ENCODE assay signal across 9 cellular contexts in the genomic region with DNA sequence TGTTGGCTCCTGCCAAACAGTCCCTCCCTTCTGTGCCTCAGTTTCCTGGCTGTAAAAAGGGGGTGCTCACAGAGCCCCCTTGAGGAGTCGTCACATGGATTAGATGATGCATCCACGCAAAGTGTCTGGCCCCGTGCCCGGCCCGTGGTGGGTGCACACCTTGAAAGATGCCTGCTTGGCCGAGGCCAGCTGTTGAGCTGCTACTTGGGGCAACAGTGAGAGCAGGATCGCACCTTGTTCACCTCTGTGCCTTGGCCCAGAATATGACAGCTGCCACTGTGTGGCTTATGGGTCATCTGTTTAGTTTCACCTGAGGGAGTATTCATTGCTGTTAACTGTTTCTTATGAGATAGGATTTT. TPM values are rescaled to one million over a fixed set of nuclear protein-coding genes. Genes with fewer than 3 reads are reported as not detected.
DNase-seq lines count a peak whose midpoint lies in the region; ATAC-seq and TF ChIP-seq lines count a peak whose summit lies in the region.
"Had no signal": no experiment of that assay in that cellular context is flagged by ENCODE, and none has a peak within 500 bp of the region (broad histone marks: within the 10 kb centered on the region; RNA-seq: fewer than 3 reads in every experiment).

No MANE protein-coding gene starts in this region.

- H3K9ac ChIP-seq in neural progenitor cell, result no peak overlapping the region

- no peaks in the 10 kb centered on the region for H3K36me3 Mint-ChIP-seq in neural progenitor cell

- TF ChIP-seq POLR2A in body of pancreas (IDR thresholded peaks at IDR 0.05), result no peak

- no peaks in the 10 kb centered on the region for H3K27me3 ChIP-seq in body of pancreas
- H3K27me3 ChIP-seq in neural progenitor cell, result no peaks in the 10 kb centered on the region
- H3K27me3 ChIP-seq: SJSA1 had no signal

- H3F3A ChIP-seq in neural progenitor cell (ENCODE audit: low read depth), result peaks cover 48% of the 10 kb centered on the region

- 43 to 53% methylated on average over 3 to 7 of the region's 7 CpGs for WGBS in body of pancreas, 2 donors

- peak overlapping the region; percentile 64 for H3K4me3 Mint-ChIP-seq in neural progenitor cell

- H3K4me1 Mint-ChIP-seq in neural progenitor cell, result peaks cover 27% of the 10 kb centered on the region

- H3K27ac Mint-ChIP-seq in neural progenitor cell, result no peak overlapping the region

- TF ChIP-seq CTCF in body of pancreas (IDR thresholded peaks at IDR 0.05), result no peak
- no peak for TF ChIP-seq CTCF in neural progenitor cell (IDR thresholded peaks at IDR 0.05)

- no peaks in the 10 kb centered on the region for H3K36me3 ChIP-seq in body of pancreas (replicated peaks in 1 of 2; ENCODE audit: insufficient read depth in 1 of 2, low read depth in 2 of 2)
- H3K36me3 ChIP-seq in neural progenitor cell, result no peaks in the 10 kb centered on the region
- H3K36me3 ChIP-seq: SJSA1 had no signal

- H3K9me3 Mint-ChIP-seq in neural progenitor cell, result no peaks in the 10 kb centered on the region

- H3K4me1 ChIP-seq in body of pancreas (peaks cover 34% of the 10 kb centered on the region), neural progenitor cell (peaks cover 28% of the 10 kb centered on the region)
- H3K4me1 ChIP-seq: SJSA1 had no signal

- peaks cover 46% of the 10 kb centered on the region for H3K79me2 ChIP-seq in neural progenitor cell (ENCODE audit: low read depth)

- H3K9me3 ChIP-seq in body of pancreas (no peaks in the 10 kb centered on the region), neural progenitor cell (ENCODE audit: low read depth) (no peaks in the 10 kb centered on the region)
- H3K9me3 ChIP-seq: SJSA1 had no signal

- peaks cover 76% of the 10 kb centered on the region for H4K20me1 ChIP-seq in neural progenitor cell (ENCODE audit: low read depth)

- peaks cover 7% of the 10 kb centered on the region for H3K27me3 Mint-ChIP-seq in neural progenitor cell (ENCODE audit: insufficient read depth, low read depth)

- no peak for DNase-seq in body of pancreas
- no peak for DNase-seq in neural progenitor cell (ENCODE audit: low spot score)
- no peak for DNase-seq in putamen (ENCODE audit: low spot score)
- DNase-seq in stimulated activated CD4-positive, alpha-beta T cell treated with anti-CD3 and anti-CD28 coated beads, Interleukin-15, amount 100 ng/mL, for 24 hours, result no peak
- no peak for DNase-seq in NCI-H2227 (lab: John Stamatoyannopoulos, UW; ENCODE audit: unreplicated experiment)

- intact Hi-C loops in body of pancreas (cut with DNase I), result no loop called here

- H3K4me3 ChIP-seq in body of pancreas, result peak overlapping the region in 1 of 2 donors; percentile 2
- peak overlapping the region; percentile 41 for H3K4me3 ChIP-seq in neural progenitor cell
- H3K4me3 ChIP-seq: SJSA1 had no signal

- ATAC-seq in GM19023 (IDR thresholded peaks at IDR 0.05; ENCODE audit: unreplicated experiment) (peak; percentile 14), HG03159 (IDR thresholded peaks at IDR 0.05; ENCODE audit: unreplicated experiment) (peak; percentile 36), body of pancreas (no peak), HG03521 (IDR thresholded peaks at IDR 0.05; ENCODE audit: unreplicated experiment) (no peak)

- H3K27ac ChIP-seq in body of pancreas, result peak overlapping the region; percentile 57 to 86 (median 75)
- no peak overlapping the region for H3K27ac ChIP-seq in neural progenitor cell
- H3K27ac ChIP-seq: SJSA1 had no signal

- peak overlapping the region; percentile 18 for H2AFZ ChIP-seq in neural progenitor cell (replicated peaks)

- peak overlapping the region; percentile 76 for H3K4me2 ChIP-seq in neural progenitor cell

RNA-seq across cellular contexts. Expression of gene CRTC1, which starts 17.7 kb away (rescaled TPM):
- total RNA-seq in body of pancreas (1 to 10 TPM; 4.9 to 6.5 TPM), neural progenitor cell (ENCODE audit: low replicate concordance) (2.4 and 5.7 TPM in 2 replicates)

Comparison
In these comparisons a context has a peak if more than half of its experiments do, and no peak if none do; other contexts are left out.
1. ATAC-seq: peak in GM19023 (single experiment) and HG03159 (single experiment); none in body of pancreas (single experiment) and HG03521 (single experiment).